Comparison of ENCODE assay signal across 17 cellular contexts in the genomic region with DNA sequence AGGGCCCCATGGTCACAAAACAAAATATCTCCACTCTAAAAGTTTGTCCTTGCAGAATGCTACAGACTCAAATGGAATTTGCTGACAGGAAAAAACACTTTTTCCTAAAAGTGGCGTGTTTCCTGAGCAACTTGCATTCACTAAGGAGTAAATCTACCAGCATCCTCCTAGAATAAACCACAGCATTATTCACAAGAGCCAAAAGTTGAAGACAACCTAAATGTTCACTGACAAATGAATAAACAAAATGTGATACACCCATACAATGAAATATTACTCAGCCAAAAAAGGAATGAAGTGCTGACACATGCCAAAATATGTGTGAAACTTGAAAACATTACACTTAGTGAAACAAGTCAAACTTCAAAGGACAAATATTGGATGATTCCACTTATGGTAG. TPM values are rescaled to one million over a fixed set of nuclear protein-coding genes. Genes with fewer than 3 reads are reported as not detected.
DNase-seq lines count a peak whose midpoint lies in the region; ATAC-seq, FAIRE-seq and TF ChIP-seq lines count a peak whose summit lies in the region.
"Had no signal": no experiment of that assay in that cellular context is flagged by ENCODE, and none has a peak within 500 bp of the region (broad histone marks: within the 10 kb centered on the region; RNA-seq: fewer than 3 reads in every experiment).

No MANE protein-coding gene starts in this region.

- no peak overlapping the region for H2AFZ ChIP-seq in endothelial cell of umbilical vein (ENCODE audit: low read depth, low read length)

- no peak for TF ChIP-seq POLR2A in endothelial cell of umbilical vein (IDR thresholded peaks at IDR 0.05; ENCODE audit: low read depth, low read length)
- no peak for TF ChIP-seq POLR2A in thyroid gland (IDR thresholded peaks at IDR 0.05)
- no peak for TF ChIP-seq POLR2A in erythroblast (IDR thresholded peaks at IDR 0.05; ENCODE audit: low read length)

- no peaks in the 10 kb centered on the region for H3K27me3 Mint-ChIP-seq in Calu3 (ENCODE audit: unreplicated experiment)

- H3K9me3 ChIP-seq in SJSA1 (replicated peaks): no peaks in the 10 kb centered on the region
- H3K9me3 ChIP-seq in endothelial cell of umbilical vein (replicated peaks; ENCODE audit: control insufficient read depth, insufficient read depth, low read length): no peaks in the 10 kb centered on the region
- no peaks in the 10 kb centered on the region for H3K9me3 ChIP-seq in thyroid gland
- H3K9me3 ChIP-seq in mucosa of descending colon: no peaks in the 10 kb centered on the region
- H3K9me3 ChIP-seq: BLaER1 treated with 17β-estradiol and CSF1 and Interleukin-3, amounts not matched to agents 10 nM and 100 nM; upper lobe of right lung had no signal

- H3K36me3 ChIP-seq in SJSA1 (peaks cover 2% of the 10 kb centered on the region; the same call in 1 of the 2 replicates), endothelial cell of umbilical vein (ENCODE audit: control insufficient read depth in 2 of 2, extremely low read depth in 1 of 2, insufficient read depth in 2 of 2, low read length in 2 of 2) (no peaks in the 10 kb centered on the region), thyroid gland (no peaks in the 10 kb centered on the region), mucosa of descending colon (ENCODE audit: low read depth) (no peaks in the 10 kb centered on the region)

- no peaks in the 10 kb centered on the region for H3K27me3 ChIP-seq in SJSA1 (replicated peaks)
- no peaks in the 10 kb centered on the region for H3K27me3 ChIP-seq in endothelial cell of umbilical vein (ENCODE audit: control insufficient read depth in 2 of 2, insufficient read depth in 2 of 2, low read length in 2 of 2)
- no peaks in the 10 kb centered on the region for H3K27me3 ChIP-seq in thyroid gland
- H3K27me3 ChIP-seq: BLaER1 treated with 17β-estradiol and CSF1 and Interleukin-3, amounts not matched to agents 10 nM and 100 nM; upper lobe of right lung had no signal

- no peaks in the 10 kb centered on the region for H3K9me1 ChIP-seq in endothelial cell of umbilical vein (replicated peaks; ENCODE audit: control insufficient read depth, extremely low read depth, insufficient read depth, low read length)

- dilution Hi-C loops in endothelial cell of umbilical vein (cut with MboI; ENCODE audit: extremely low pct_ligation_motif_present, low sequenced_read_pairs): no loop called here

- H3K4me2 ChIP-seq in endothelial cell of umbilical vein (ENCODE audit: insufficient read depth, low read length): no peak overlapping the region

- DNase-seq in Calu3 (no peak), SJSA1 (ENCODE audit: low read depth in 1 of 2, low spot score in 2 of 2) (peak in 1 of 2 experiments; percentile 58), endothelial cell of umbilical vein (ENCODE audit: low read depth, low spot score) (peak; percentile 43), pulmonary artery endothelial cell (ENCODE audit: low read depth, low spot score) (peak; percentile 40), thyroid gland (no peak), erythroblast (lab: John Stamatoyannopoulos, UW) (no peak), mucosa of descending colon (no peak)
- DNase-seq: cortex of kidney; DMS79; kidney; MV-4-11; NCI-H2107; posterior cingulate gyrus; stimulated activated CD8-positive, alpha-beta memory T cell treated with anti-CD3 and anti-CD28 coated beads, Interleukin-4, amount 100 ng/mL, for 48 hours; upper lobe of right lung had no signal

- no peaks in the 10 kb centered on the region for H4K20me1 ChIP-seq in endothelial cell of umbilical vein (replicated peaks; ENCODE audit: control insufficient read depth, extremely low read depth, insufficient read depth, low read length)

- peak overlapping the region; percentile 42 for H3K4me3 Mint-ChIP-seq in Calu3 (ENCODE audit: low read depth, unreplicated experiment)

- peak; percentile 66 for FAIRE-seq in endothelial cell of umbilical vein (lab: Jason Lieb, UNC)
- FAIRE-seq: kidney had no signal

- H3K4me1 ChIP-seq in SJSA1 (replicated peaks) (peaks cover 42% of the 10 kb centered on the region), endothelial cell of umbilical vein (ENCODE audit: control insufficient read depth, extremely low read depth, insufficient read depth, low read length) (peaks cover 34% of the 10 kb centered on the region), thyroid gland (peaks cover 7 to 27% of the 10 kb centered on the region in 2 donors), mucosa of descending colon (ENCODE audit: low read depth) (no peaks in the 10 kb centered on the region)

- peak overlapping the region; percentile 77 for H3K27ac Mint-ChIP-seq in Calu3 (ENCODE audit: unreplicated experiment)

- no peak for TF ChIP-seq CTCF in Calu3 (IDR thresholded peaks at IDR 0.05; ENCODE audit: unreplicated experiment)
- no peak for TF ChIP-seq CTCF in endothelial cell of umbilical vein (IDR thresholded peaks at IDR 0.05; ENCODE audit: extremely low read depth in 1 of 2, insufficient read depth in 1 of 2, low read depth in 1 of 2, low read length in 2 of 2)
- no peak for TF ChIP-seq CTCF in thyroid gland (IDR thresholded peaks at IDR 0.05)
- TF ChIP-seq CTCF in mucosa of descending colon (IDR thresholded peaks at IDR 0.05): no peak

- H3K27ac ChIP-seq in SJSA1 (peak overlapping the region; percentile 38), endothelial cell of umbilical vein (ENCODE audit: insufficient read depth, low read depth, low read length) (peak overlapping the region; percentile 87), thyroid gland (no peak overlapping the region)
- H3K27ac ChIP-seq: BLaER1 treated with 17β-estradiol and CSF1 and Interleukin-3, amounts not matched to agents 10 nM and 100 nM; upper lobe of right lung had no signal

- ATAC-seq in mucosa of descending colon (no peak), HG02571 (IDR thresholded peaks at IDR 0.05; ENCODE audit: unreplicated experiment) (no peak)
- ATAC-seq: upper lobe of right lung had no signal

- H3K9ac ChIP-seq in endothelial cell of umbilical vein (replicated peaks; ENCODE audit: extremely low read depth, insufficient read depth, low read length): no peak overlapping the region
- H3K9ac ChIP-seq: BLaER1 treated with 17β-estradiol and CSF1 and Interleukin-3, amounts not matched to agents 10 nM and 100 nM had no signal

- CTCF ChIA-PET in Calu3 (lab: Charles Lee) (no interaction called here), endothelial cell of umbilical vein (lab: Charles Lee) (no interaction called here)

- POLR2A ChIA-PET in endothelial cell of umbilical vein (lab: Charles Lee): no interaction called here

- H3K4me1 Mint-ChIP-seq in Calu3 (ENCODE audit: low read depth, unreplicated experiment): peaks cover 48% of the 10 kb centered on the region

- no peaks in the 10 kb centered on the region for H3K9me3 Mint-ChIP-seq in Calu3 (ENCODE audit: low read depth, unreplicated experiment)

- peaks cover 2% of the 10 kb centered on the region for H3K79me2 ChIP-seq in endothelial cell of umbilical vein (ENCODE audit: control insufficient read depth, insufficient read depth, low read length)

- WGBS in thyroid gland, 2 donors: 63 to 69% methylated on average over 1 of the region's 1 CpG

- intact Hi-C loops in Calu3 (cut with micrococcal nuclease; ENCODE audit: unreplicated experiment) (no loop called here), endothelial cell of umbilical vein (cut with micrococcal nuclease) (no loop called here), thyroid gland (cut with DNase I) (no loop called here), mucosa of descending colon (cut with DNase I, micrococcal nuclease) (no loop called here)

- H3K36me3 Mint-ChIP-seq in Calu3 (ENCODE audit: insufficient read depth, unreplicated experiment): peaks cover 20% of the 10 kb centered on the region

- TSS peak; percentile 14 for BruUV-seq in Calu3 (replicated peaks; lab: Mats Ljungman, UMichigan)
- no TSS peak for BruUV-seq in endothelial cell of umbilical vein (replicated peaks; lab: Mats Ljungman, UMichigan)

- no peak overlapping the region for H3K4me3 ChIP-seq in SJSA1
- no peak overlapping the region for H3K4me3 ChIP-seq in endothelial cell of umbilical vein (replicated peaks in 1 of 3; ENCODE audit: insufficient read depth in 1 of 3, low read depth in 1 of 3, low read length in 3 of 3)
- H3K4me3 ChIP-seq in thyroid gland (replicated peaks in 1 of 3): no peak overlapping the region
- H3K4me3 ChIP-seq in mucosa of descending colon: no peak overlapping the region
- H3K4me3 ChIP-seq: BLaER1 treated with 17β-estradiol and CSF1 and Interleukin-3, amounts not matched to agents 10 nM and 100 nM; upper lobe of right lung had no signal

TF ChIP-seq in endothelial cell of umbilical vein, 7 proteins besides CTCF, POLR2A, EP300 and RAD21:
- no peak for TF ChIP-seq JUN (IDR thresholded peaks at IDR 0.05; ENCODE audit: borderline replicate concordance, insufficient read depth, insufficient read length, low read depth)
- no peak for TF ChIP-seq MYC (IDR thresholded peaks at IDR 0.05; ENCODE audit: low read depth, low read length)
- no peak for TF ChIP-seq GATA2 (IDR thresholded peaks at IDR 0.05; ENCODE audit: insufficient read depth, insufficient read length, low read depth, low read length)
- TF ChIP-seq, protein P1, sequence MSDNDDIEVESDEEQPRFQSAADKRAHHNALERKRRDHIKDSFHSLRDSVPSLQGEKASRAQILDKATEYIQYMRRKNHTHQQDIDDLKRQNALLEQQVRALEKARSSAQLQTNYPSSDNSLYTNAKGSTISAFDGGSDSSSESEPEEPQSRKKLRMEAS (IDR thresholded peaks at IDR 0.05; ENCODE audit: insufficient read depth, insufficient read length): no peak
- TF ChIP-seq FOS (IDR thresholded peaks at IDR 0.05; ENCODE audit: borderline replicate concordance, insufficient read depth, low read length): no peak

RNA-seq across cellular contexts. Expression of a gene that starts 28.9 kb away (rescaled TPM):
- total RNA-seq in Calu3 (2022): 193 and 225 TPM in 2 replicates
- total RNA-seq in SJSA1 (2014; rRNA removed; shearing (Covaris generic)): 84.6 and 140 TPM in 2 replicates
- 144 TPM in 2 replicates for total RNA-seq in endothelial cell of umbilical vein
- polyA plus RNA-seq in endothelial cell of umbilical vein: 126 and 170 TPM in 2 replicates
- polyA plus RNA-seq in endothelial cell of umbilical vein (2011; cell fraction: cytosol; rRNA removed): 161 and 176 TPM in 2 replicates
- polyA plus RNA-seq in endothelial cell of umbilical vein (2011; cell fraction: nucleus; rRNA removed): 113 and 120 TPM in 2 replicates
- 102 and 144 TPM in 2 replicates for polyA plus RNA-seq in endothelial cell of umbilical vein (2012)
- 166 and 180 TPM in 2 replicates for polyA minus RNA-seq in endothelial cell of umbilical vein
- 32.4 TPM for polyA minus RNA-seq in endothelial cell of umbilical vein (2011; cell fraction: cytosol; rRNA and poly(A)+ RNA removed)
- 36.5 and 59.5 TPM in 2 replicates for polyA minus RNA-seq in endothelial cell of umbilical vein (2011; cell fraction: nucleus; rRNA and poly(A)+ RNA removed)
- total RNA-seq in pulmonary artery endothelial cell: 161 and 184 TPM in 2 replicates
- total RNA-seq in thyroid gland: 100 to 1,000 TPM in 3 of 4 donors, 10 to 100 TPM in 1; 79.2 to 122 (median 110) TPM
- 100 to 1,000 TPM in 1 of 3 donors, 10 to 100 TPM in 2; 67.9 to 102 (median 69.6) TPM for total RNA-seq in mucosa of descending colon

Comparison
In these comparisons a context has a peak if more than half of its experiments do, and no peak if none do; other contexts are left out.
1. DNase-seq: peak in endothelial cell of umbilical vein (single experiment) and pulmonary artery endothelial cell (single experiment); none in Calu3 (single experiment), thyroid gland (0 of 2), erythroblast (0 of 2) and mucosa of descending colon (0 of 3).
2. H3K27ac ChIP-seq: peak in SJSA1 (single experiment) and endothelial cell of umbilical vein (single experiment); none in thyroid gland (0 of 3).